1 cellular context compared by ENCODE assay signal in the genomic region with DNA sequence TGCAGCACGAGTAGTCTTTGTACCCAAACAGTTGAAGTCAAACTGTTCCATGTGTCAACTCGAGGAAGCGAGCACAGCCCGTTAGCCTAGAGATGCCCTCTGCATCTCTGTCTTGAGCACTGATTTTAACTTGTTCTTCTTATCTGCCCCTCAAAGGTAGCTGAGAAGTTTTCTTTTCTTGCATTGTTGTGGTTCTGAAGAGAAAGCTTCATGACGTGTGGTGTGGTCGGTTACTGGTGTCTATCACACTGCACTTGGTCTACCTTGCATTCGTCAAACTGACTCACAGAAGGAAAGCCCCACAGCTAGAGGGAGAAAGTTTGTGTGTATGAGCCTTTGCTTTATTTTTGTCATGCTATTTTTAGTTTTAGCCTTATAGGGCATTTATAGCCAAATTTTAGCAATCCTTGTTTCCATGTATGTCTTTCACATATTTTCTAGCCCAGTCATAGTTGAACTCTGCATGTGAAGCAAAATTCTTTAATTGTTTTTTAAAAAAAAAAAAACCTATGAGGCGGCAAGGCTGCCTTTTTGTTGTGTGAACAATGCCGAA.
TF ChIP-seq lines count a peak whose summit lies in the region.

No MANE protein-coding gene starts in this region.

TF ChIP-seq in HCT116, 20 proteins besides CTCF, POLR2A, EP300 and RAD21 (continued from another document):
- TF ChIP-seq, protein P1, sequence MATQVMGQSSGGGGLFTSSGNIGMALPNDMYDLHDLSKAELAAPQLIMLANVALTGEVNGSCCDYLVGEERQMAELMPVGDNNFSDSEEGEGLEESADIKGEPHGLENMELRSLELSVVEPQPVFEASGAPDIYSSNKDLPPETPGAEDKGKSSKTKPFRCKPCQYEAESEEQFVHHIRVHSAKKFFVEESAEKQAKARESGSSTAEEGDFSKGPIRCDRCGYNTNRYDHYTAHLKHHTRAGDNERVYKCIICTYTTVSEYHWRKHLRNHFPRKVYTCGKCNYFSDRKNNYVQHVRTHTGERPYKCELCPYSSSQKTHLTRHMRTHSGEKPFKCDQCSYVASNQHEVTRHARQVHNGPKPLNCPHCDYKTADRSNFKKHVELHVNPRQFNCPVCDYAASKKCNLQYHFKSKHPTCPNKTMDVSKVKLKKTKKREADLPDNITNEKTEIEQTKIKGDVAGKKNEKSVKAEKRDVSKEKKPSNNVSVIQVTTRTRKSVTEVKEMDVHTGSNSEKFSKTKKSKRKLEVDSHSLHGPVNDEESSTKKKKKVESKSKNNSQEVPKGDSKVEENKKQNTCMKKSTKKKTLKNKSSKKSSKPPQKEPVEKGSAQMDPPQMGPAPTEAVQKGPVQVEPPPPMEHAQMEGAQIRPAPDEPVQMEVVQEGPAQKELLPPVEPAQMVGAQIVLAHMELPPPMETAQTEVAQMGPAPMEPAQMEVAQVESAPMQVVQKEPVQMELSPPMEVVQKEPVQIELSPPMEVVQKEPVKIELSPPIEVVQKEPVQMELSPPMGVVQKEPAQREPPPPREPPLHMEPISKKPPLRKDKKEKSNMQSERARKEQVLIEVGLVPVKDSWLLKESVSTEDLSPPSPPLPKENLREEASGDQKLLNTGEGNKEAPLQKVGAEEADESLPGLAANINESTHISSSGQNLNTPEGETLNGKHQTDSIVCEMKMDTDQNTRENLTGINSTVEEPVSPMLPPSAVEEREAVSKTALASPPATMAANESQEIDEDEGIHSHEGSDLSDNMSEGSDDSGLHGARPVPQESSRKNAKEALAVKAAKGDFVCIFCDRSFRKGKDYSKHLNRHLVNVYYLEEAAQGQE (IDR thresholded peaks at IDR 0.05; ENCODE audit: low read depth): no peak
- TF ChIP-seq FOSL1 (IDR thresholded peaks at IDR 0.05; ENCODE audit: low read depth): no peak
- no peak for TF ChIP-seq SIN3A (IDR thresholded peaks at IDR 0.05; ENCODE audit: low read depth)
